In the genomic region with DNA sequence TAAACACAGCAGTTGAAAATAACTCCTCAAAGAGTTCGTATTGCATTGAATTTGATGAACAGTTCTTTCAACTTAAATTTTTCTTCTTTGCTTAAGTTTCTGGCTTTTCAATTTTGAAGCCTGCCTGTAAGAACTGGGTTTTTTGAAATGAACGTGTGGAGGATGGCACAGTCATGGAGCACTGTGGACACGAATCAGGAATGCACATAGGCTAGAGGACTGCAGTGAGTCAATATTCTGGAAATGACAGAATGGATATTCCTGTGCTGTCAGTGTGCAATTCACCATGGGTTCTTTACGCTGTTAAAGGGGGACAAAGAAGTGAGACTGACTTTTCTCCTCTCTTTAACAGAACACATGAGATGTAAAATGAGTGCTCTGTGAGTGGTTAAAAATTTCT, we compare ENCODE assay signal across 23 cellular contexts.
"Had no signal": no experiment of that assay in that cellular context is flagged by ENCODE, and none has a peak within 500 bp of the region (broad histone marks: within the 10 kb centered on the region; RNA-seq: fewer than 3 reads in every experiment).

No MANE protein-coding gene starts in this region.

- H3K4me1 ChIP-seq: left ventricle myocardium inferior, stomach, testis, thyroid gland, upper lobe of right lung had no signal

- DNase-seq: hypothalamus; immature natural killer cell; kidney; left ventricle myocardium inferior; mesendoderm; naive thymus-derived CD4-positive, alpha-beta T cell; ovary; right cardiac atrium; stimulated activated CD4-positive, alpha-beta T cell treated with anti-CD3 and anti-CD28 coated beads, Interleukin-15, amount 100 ng/mL, for 24 hours; stimulated activated CD4-positive, alpha-beta T cell treated with anti-CD3 and anti-CD28 coated beads, Interleukin-2, amount 100 ng/mL, for 24 hours; stimulated activated CD4-positive, alpha-beta T cell treated with anti-CD3 and anti-CD28 coated beads, Interleukin-4, amount 100 ng/mL, for 1 hour; stimulated activated naive B cell treated with anti-CD40 and anti-IgM and Interleukin-4, amounts not matched to agents 10 μg/mL and 1 μg/mL and 100 μg/mL, for 72 hours; stimulated activated naive CD8-positive, alpha-beta T cell treated with anti-CD3 and anti-CD28 coated beads, Interleukin-15, Interleukin-2, amounts not matched to agents 100 U/mL and 50 U/mL, for 24 hours; stomach; testis; thyroid gland; trophoblast cell; upper lobe of right lung had no signal

- FAIRE-seq: kidney, urothelium cell line had no signal

- H3K36me3 ChIP-seq: left ventricle myocardium inferior, ovary, stomach, thyroid gland, upper lobe of right lung had no signal

- H3K4me3 ChIP-seq: left ventricle myocardium inferior, lung, ovary, skin epidermis, stomach, testis, thyroid gland, upper lobe of right lung had no signal

- H3K27me3 ChIP-seq: ovary, stomach, testis, thyroid gland, upper lobe of right lung had no signal

- ATAC-seq: naive thymus-derived CD4-positive, alpha-beta T cell; natural killer cell treated with Interleukin-12 subunit alpha and Interleukin-12 subunit beta and Interleukin-15 and Interleukin-18, amount 100 ng/mL, for 72 hours; right cardiac atrium; sciatic nerve; stimulated activated naive B cell treated with anti-CD40 and anti-IgM and Interleukin-4, amounts not matched to agents 10 μg/mL and 1 μg/mL and 100 μg/mL, for 72 hours; stimulated activated naive CD8-positive, alpha-beta T cell treated with anti-CD3 and anti-CD28 coated beads, Interleukin-15, Interleukin-2, amounts not matched to agents 100 U/mL and 50 U/mL, for 24 hours; upper lobe of right lung had no signal

- H3K27ac ChIP-seq: left ventricle myocardium inferior, ovary, skin epidermis, stomach, testis, thyroid gland, upper lobe of right lung had no signal

- H3K9me3 ChIP-seq: left ventricle myocardium inferior, ovary, stomach, testis, thyroid gland, upper lobe of right lung had no signal
